Comparison of ENCODE assay signal across 9 cellular contexts in the genomic region with DNA sequence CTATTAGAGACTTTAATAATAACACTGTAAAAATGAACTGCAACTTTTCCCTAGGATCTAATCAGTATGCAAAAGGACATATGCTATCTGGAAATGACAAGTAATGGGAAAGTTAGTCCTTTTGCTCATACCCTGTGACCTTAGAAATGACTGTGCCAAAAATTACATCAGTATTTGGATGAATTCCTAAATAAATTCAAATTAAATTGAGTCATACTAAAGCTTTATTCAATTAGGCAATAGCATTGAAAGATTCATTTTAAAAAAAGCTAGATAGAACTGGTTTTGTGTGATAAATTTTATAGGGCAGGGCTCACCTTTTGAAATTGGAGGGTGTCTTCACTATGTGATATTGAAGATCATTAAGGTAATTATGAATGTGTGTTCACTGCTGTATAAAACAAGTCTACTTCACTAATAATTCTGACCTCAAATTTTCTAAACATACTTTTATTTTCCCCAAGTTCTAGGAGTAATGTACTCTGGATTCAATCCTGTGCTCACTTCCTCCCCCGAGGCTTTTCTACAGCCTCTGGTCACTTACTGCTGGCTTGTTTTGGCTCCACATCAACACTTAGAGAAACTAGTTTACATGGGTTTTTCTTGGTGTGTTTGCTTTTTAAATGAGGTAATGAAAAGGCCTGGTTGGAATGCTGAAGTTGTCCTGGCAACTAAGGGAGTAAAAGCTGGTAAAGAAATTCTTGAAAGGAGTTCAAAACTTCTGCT. TPM values are rescaled to one million over a fixed set of nuclear protein-coding genes. Genes with fewer than 3 reads are reported as not detected.
DNase-seq lines count a peak whose midpoint lies in the region; ATAC-seq and TF ChIP-seq lines count a peak whose summit lies in the region.
"Had no signal": no experiment of that assay in that cellular context is flagged by ENCODE, and none has a peak within 500 bp of the region (broad histone marks: within the 10 kb centered on the region; RNA-seq: fewer than 3 reads in every experiment).

No MANE protein-coding gene starts in this region.

- TF ChIP-seq POLR2A in gastrocnemius medialis (IDR thresholded peaks at IDR 0.05): no peak

- ATAC-seq in gastrocnemius medialis (peak; percentile 24 to 50), GM21576 (IDR thresholded peaks at IDR 0.05; ENCODE audit: unreplicated experiment) (no peak), HG03521 (IDR thresholded peaks at IDR 0.05; ENCODE audit: unreplicated experiment) (no peak)

- intact Hi-C loops in gastrocnemius medialis (cut with DNase I; ENCODE audit: low total_unique reads): no loop called here

- peak; percentile 43 for DNase-seq in GM04504 (ENCODE audit: low read depth)
- peak; percentile 36 for DNase-seq in amniotic epithelial cell (ENCODE audit: low read depth)
- no peak for DNase-seq in right atrium auricular region (ENCODE audit: low spot score)
- DNase-seq in gastrocnemius medialis: no peak
- DNase-seq in activated CD4-positive, alpha-beta T cell treated with anti-CD3 and anti-CD28 coated beads, Interleukin-2, amount 50 U/mL, for 48 hours: no peak
- no peak for DNase-seq in GM10248 (ENCODE audit: extremely low spot score)
- DNase-seq: effector CD8-positive, alpha-beta T cell had no signal

- no peaks in the 10 kb centered on the region for H3K27me3 ChIP-seq in right atrium auricular region
- H3K27me3 ChIP-seq in gastrocnemius medialis: no peaks in the 10 kb centered on the region

- POLR2A ChIA-PET in GM10248 (lab: Yijun Ruan, JAX): no interaction called here

- TF ChIP-seq CTCF in right atrium auricular region (IDR thresholded peaks at IDR 0.05) (no peak), gastrocnemius medialis (IDR thresholded peaks at IDR 0.05 in 4 of 5, conservative IDR thresholded peaks at IDR 0.05 in 1 of 5) (no peak), GM10248 (IDR thresholded peaks at IDR 0.05; ENCODE audit: control extremely low read depth, extremely low read depth, low read depth, missing control alignments) (no peak)

- H3K4me1 ChIP-seq in right atrium auricular region: peaks cover 0 to 22% of the 10 kb centered on the region in 2 donors
- peaks cover 0 to 7% of the 10 kb centered on the region in 2 donors for H3K4me1 ChIP-seq in gastrocnemius medialis

- H3K9me3 ChIP-seq in right atrium auricular region (no peaks in the 10 kb centered on the region), gastrocnemius medialis (no peaks in the 10 kb centered on the region)

- no peaks in the 10 kb centered on the region for H3K36me3 ChIP-seq in right atrium auricular region
- no peaks in the 10 kb centered on the region for H3K36me3 ChIP-seq in gastrocnemius medialis

- H3K27ac ChIP-seq in right atrium auricular region (peak overlapping the region; percentile 54 to 76), gastrocnemius medialis (peak overlapping the region; percentile 9 to 38 (median 25))

- in situ Hi-C loops in gastrocnemius medialis (cut with MboI; ENCODE audit: low sequenced_read_pairs in 4 of 4): loop anchor here (25.0 kb wide), 3 partner anchors 478 to 728 kb away; partner anchors contain the start of gene ARL14 (in 2 of the 4)

- no peak overlapping the region for H3K4me3 ChIP-seq in right atrium auricular region
- no peak overlapping the region for H3K4me3 ChIP-seq in gastrocnemius medialis

- CTCF ChIA-PET in GM10248 (lab: Yijun Ruan, JAX): interaction anchor here (0.7 to 1.0 kb wide), 2 partner anchors 140 to 141 kb away, joined by 3 to 4 read pairs; no protein-coding TSS in a partner anchor

RNA-seq across cellular contexts. Expression of gene SPTSSB, which starts 44.4 kb away (rescaled TPM):
- not detected for total RNA-seq in right atrium auricular region
- not detected for total RNA-seq in gastrocnemius medialis

Comparison
In these comparisons a context has a peak if more than half of its experiments do, and no peak if none do; other contexts are left out.
1. DNase-seq: peak in GM04504 (single experiment) and amniotic epithelial cell (single experiment); none in right atrium auricular region (single experiment), gastrocnemius medialis (0 of 2), activated CD4-positive, alpha-beta T cell treated with anti-CD3 and anti-CD28 coated beads, Interleukin-2, amount 50 U/mL, for 48 hours (0 of 2) and GM10248 (single experiment).
2. ATAC-seq: peak in gastrocnemius medialis (2 of 2); none in GM21576 (single experiment) and HG03521 (single experiment).